ENCODE assay signal across 1 cellular context in the genomic region with DNA sequence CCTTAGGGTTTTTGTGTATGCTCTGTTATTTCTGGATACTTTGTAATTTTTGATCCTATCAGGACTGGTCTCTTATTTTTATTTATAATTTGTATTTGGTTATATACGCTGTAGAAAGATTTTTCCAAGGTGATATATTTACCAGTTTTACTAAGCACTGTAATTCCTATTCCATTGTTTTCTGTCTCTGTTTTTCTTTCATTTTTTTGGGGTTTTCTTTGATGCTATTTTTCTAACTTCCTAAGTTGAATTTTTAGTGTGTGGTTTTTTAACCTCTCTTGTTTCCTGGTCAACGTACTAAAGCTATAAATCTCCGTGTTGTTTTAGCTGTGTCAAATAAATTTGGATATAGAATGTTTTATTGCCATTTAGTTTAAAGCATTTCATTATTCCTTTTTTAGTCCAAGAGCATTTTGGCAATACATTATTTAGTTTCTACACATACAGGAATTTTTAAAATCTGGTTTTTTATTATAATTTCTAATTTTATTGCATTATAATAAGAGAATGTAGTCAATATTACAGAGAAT.
TF ChIP-seq lines count a peak whose summit lies in the region.

No MANE protein-coding gene starts in this region.

TF ChIP-seq in HEK293, 187 proteins besides CTCF, POLR2A, EP300 and RAD21 (continued from another document):
- TF ChIP-seq ZNF48 (tag by site-specific recombination; IDR thresholded peaks at IDR 0.05) (no peak), ZNF184 (tag by site-specific recombination; IDR thresholded peaks at IDR 0.05) (no peak)
- TF ChIP-seq, protein P1, sequence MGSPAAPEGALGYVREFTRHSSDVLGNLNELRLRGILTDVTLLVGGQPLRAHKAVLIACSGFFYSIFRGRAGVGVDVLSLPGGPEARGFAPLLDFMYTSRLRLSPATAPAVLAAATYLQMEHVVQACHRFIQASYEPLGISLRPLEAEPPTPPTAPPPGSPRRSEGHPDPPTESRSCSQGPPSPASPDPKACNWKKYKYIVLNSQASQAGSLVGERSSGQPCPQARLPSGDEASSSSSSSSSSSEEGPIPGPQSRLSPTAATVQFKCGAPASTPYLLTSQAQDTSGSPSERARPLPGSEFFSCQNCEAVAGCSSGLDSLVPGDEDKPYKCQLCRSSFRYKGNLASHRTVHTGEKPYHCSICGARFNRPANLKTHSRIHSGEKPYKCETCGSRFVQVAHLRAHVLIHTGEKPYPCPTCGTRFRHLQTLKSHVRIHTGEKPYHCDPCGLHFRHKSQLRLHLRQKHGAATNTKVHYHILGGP (tag by site-specific recombination; IDR thresholded peaks at IDR 0.05): peak; percentile 54; the same call in 1 of the 2 replicates
TF ChIP-seq in HEK293: peak in this region for 4.
